In genomic region chr2:226888378-226888915, GRCh38 we compare ENCODE assay signal across 27 cellular contexts. TPM values are rescaled to one million over a fixed set of nuclear protein-coding genes. Genes with fewer than 3 reads are reported as not detected.
DNase-seq lines count a peak whose midpoint lies in the region; ATAC-seq and TF ChIP-seq lines count a peak whose summit lies in the region.
"Had no signal": no experiment of that assay in that cellular context is flagged by ENCODE, and none has a peak within 500 bp of the region (broad histone marks: within the 10 kb centered on the region; RNA-seq: fewer than 3 reads in every experiment).

No MANE protein-coding gene starts in this region.

- BruUV-seq in MCF 10A (replicated peaks; lab: Mats Ljungman, UMichigan) (no TSS peak), mammary epithelial cell (replicated peaks; lab: Mats Ljungman, UMichigan) (no TSS peak), Calu3 (replicated peaks; lab: Mats Ljungman, UMichigan) (no TSS peak)

- 93% methylated on average over 2 of the region's 2 CpGs for WGBS in mammary epithelial cell (ENCODE audit: low coverage, missing lambda C conversion rate)

- no peaks in the 10 kb centered on the region for H3K27me3 ChIP-seq in breast epithelium
- H3K27me3 ChIP-seq in mammary epithelial cell (ENCODE audit: insufficient read depth, low read length) = no peaks in the 10 kb centered on the region
- H3K27me3 ChIP-seq: colonic mucosa, testis had no signal

- in situ Hi-C loops in mammary epithelial cell (cut with MboI; ENCODE audit: low sequenced_read_pairs in 2 of 2) = no loop called here

- peak overlapping the region; percentile 4 for H3K4me2 ChIP-seq in mammary epithelial cell (ENCODE audit: insufficient read depth, low read depth, low read length)
- H3K4me2 ChIP-seq: PC-9 had no signal

- H3K27ac Mint-ChIP-seq in MCF 10A (ENCODE audit: low read depth, unreplicated experiment) = peak overlapping the region; percentile 84
- no peak overlapping the region for H3K27ac Mint-ChIP-seq in Calu3 (ENCODE audit: unreplicated experiment)
- H3K27ac Mint-ChIP-seq: activated CD8-positive, alpha-beta memory T cell treated with anti-CD3 and anti-CD28 coated beads, Interleukin-2, amount 10 ng/mL, durations not matched to agents 7 days and 5 days; activated T-cell treated with anti-CD3 and anti-CD28 coated beads, Interleukin-2, amount 50 U/mL, for 72 hours; CD4-positive, alpha-beta memory T cell; progenitor cell of endocrine pancreas had no signal

- no peak for TF ChIP-seq POLR2A in breast epithelium (IDR thresholded peaks at IDR 0.05)

- CTCF ChIA-PET in MCF 10A (lab: Yijun Ruan, JAX) (no interaction called here), mammary epithelial cell (lab: Charles Lee; ENCODE audit: low non-redundant PET) (no interaction called here), Calu3 (lab: Charles Lee) (no interaction called here)

- POLR2A ChIA-PET in MCF 10A (lab: Yijun Ruan, JAX) = interaction anchor here (0.8 to 4.9 kb wide), 9 partner anchors 26 to 1658 kb away, joined by 3 to 51 read pairs (median 4); partner anchors contain the start of gene RHBDD1

- no peaks in the 10 kb centered on the region for H3K79me2 ChIP-seq in mammary epithelial cell (ENCODE audit: insufficient read depth, low read length)

- H3K4me1 Mint-ChIP-seq in MCF 10A (ENCODE audit: insufficient read depth, unreplicated experiment) (peaks cover 41% of the 10 kb centered on the region), Calu3 (ENCODE audit: low read depth, unreplicated experiment) (no peaks in the 10 kb centered on the region)
- H3K4me1 Mint-ChIP-seq: activated CD8-positive, alpha-beta memory T cell treated with anti-CD3 and anti-CD28 coated beads, Interleukin-2, amount 10 ng/mL, durations not matched to agents 7 days and 5 days had no signal

- no peak for ATAC-seq in HG02642 (IDR thresholded peaks at IDR 0.05; ENCODE audit: poor library complexity, unreplicated experiment)
- ATAC-seq: activated CD8-positive, alpha-beta memory T cell treated with anti-CD3 and anti-CD28 coated beads, Interleukin-2, amount 10 ng/mL, durations not matched to agents 7 days and 5 days; activated T-cell treated with anti-CD3 and anti-CD28 coated beads, Interleukin-2, amount 50 U/mL, for 72 hours; esophagus mucosa; stimulated activated naive CD8-positive, alpha-beta T cell treated with anti-CD3 and anti-CD28 coated beads, Interleukin-15, Interleukin-2, amounts not matched to agents 100 U/mL and 50 U/mL, for 24 hours had no signal

- H3K27me3 Mint-ChIP-seq in MCF 10A (ENCODE audit: insufficient read depth, unreplicated experiment) (no peaks in the 10 kb centered on the region), Calu3 (ENCODE audit: unreplicated experiment) (no peaks in the 10 kb centered on the region)
- H3K27me3 Mint-ChIP-seq: activated CD8-positive, alpha-beta memory T cell treated with anti-CD3 and anti-CD28 coated beads, Interleukin-2, amount 10 ng/mL, durations not matched to agents 7 days and 5 days; CD4-positive, alpha-beta memory T cell; progenitor cell of endocrine pancreas had no signal

- H3K9me3 Mint-ChIP-seq in MCF 10A (ENCODE audit: unreplicated experiment) (no peaks in the 10 kb centered on the region), Calu3 (ENCODE audit: low read depth, unreplicated experiment) (no peaks in the 10 kb centered on the region)
- H3K9me3 Mint-ChIP-seq: activated T-cell treated with anti-CD3 and anti-CD28 coated beads, Interleukin-2, amount 50 U/mL, for 72 hours; CD4-positive, alpha-beta memory T cell had no signal

- no peaks in the 10 kb centered on the region for H3K36me3 ChIP-seq in breast epithelium
- H3K36me3 ChIP-seq in mammary epithelial cell (ENCODE audit: insufficient read depth, low read length) = no peaks in the 10 kb centered on the region
- H3K36me3 ChIP-seq: colonic mucosa had no signal

- no peaks in the 10 kb centered on the region for H3K9me3 ChIP-seq in breast epithelium
- H3K9me3 ChIP-seq in mammary epithelial cell (replicated peaks; ENCODE audit: insufficient read depth, low read length) = no peaks in the 10 kb centered on the region
- H3K9me3 ChIP-seq: colonic mucosa, testis had no signal

- H3K9ac ChIP-seq in mammary epithelial cell (ENCODE audit: insufficient read depth, low read length) = no peak overlapping the region

- intact Hi-C loops in MCF 10A (cut with micrococcal nuclease) (no loop called here), breast epithelium (cut with DNase I; ENCODE audit: low total_unique reads) (no loop called here), mammary epithelial cell (cut with micrococcal nuclease) (no loop called here), Calu3 (cut with micrococcal nuclease; ENCODE audit: unreplicated experiment) (no loop called here)

- H2AFZ ChIP-seq in mammary epithelial cell (ENCODE audit: low read depth, low read length) = no peak overlapping the region
- H2AFZ ChIP-seq: PC-9 had no signal

- H3K4me3 Mint-ChIP-seq in MCF 10A (ENCODE audit: unreplicated experiment) (no peak overlapping the region), Calu3 (ENCODE audit: low read depth, unreplicated experiment) (no peak overlapping the region)
- H3K4me3 Mint-ChIP-seq: activated CD8-positive, alpha-beta memory T cell treated with anti-CD3 and anti-CD28 coated beads, Interleukin-2, amount 10 ng/mL, durations not matched to agents 7 days and 5 days; activated T-cell treated with anti-CD3 and anti-CD28 coated beads, Interleukin-2, amount 50 U/mL, for 72 hours; CD4-positive, alpha-beta memory T cell had no signal

- H3K27ac ChIP-seq in breast epithelium = no peak overlapping the region
- H3K27ac ChIP-seq in mammary epithelial cell (ENCODE audit: insufficient read depth, low read depth, low read length) = no peak overlapping the region
- H3K27ac ChIP-seq: 22Rv1, colonic mucosa, PC-9, testis had no signal

- peak; percentile 42 for DNase-seq in MCF 10A (ENCODE audit: unreplicated experiment)
- no peak for DNase-seq in breast epithelium (ENCODE audit: low spot score in 2 of 2)
- DNase-seq in mammary epithelial cell = peak; percentile 18
- peak; percentile 35 for DNase-seq in iris pigment epithelial cell (ENCODE audit: low read depth)
- no peak for DNase-seq in DMS53 treated with DMSO at 0.1 percent for 48 hours (lab: John Stamatoyannopoulos, UW; ENCODE audit: unreplicated experiment)
- no peak for DNase-seq in Calu3
- DNase-seq in T-helper 1 cell = no peak
- DNase-seq: activated CD4-positive, CD25-positive, alpha-beta regulatory T cell; activated CD8-positive, alpha-beta memory T cell treated with anti-CD3 and anti-CD28 coated beads, Interleukin-2, amount 10 ng/mL, durations not matched to agents 7 days and 5 days; activated naive CD4-positive, alpha-beta T cell; activated T-cell treated with anti-CD3 and anti-CD28 coated beads, Interleukin-2, amount 50 U/mL, for 72 hours; CD4-positive, alpha-beta memory T cell; colonic mucosa; effector memory CD4-positive, alpha-beta T cell; hippocampal formation; Karpas-422; NCI-H2171 treated with DMSO at 0.1 percent for 48 hours; NCI-H526 treated with DMSO at 0.1 percent for 48 hours; PC-9; SHP77 treated with DMSO at 0.1 percent for 48 hours; stimulated activated naive CD8-positive, alpha-beta T cell treated with anti-CD3 and anti-CD28 coated beads, Interleukin-15, Interleukin-2, amounts not matched to agents 100 U/mL and 50 U/mL, for 24 hours; SW 1271; testis had no signal

- TF ChIP-seq CTCF in MCF 10A (IDR thresholded peaks at IDR 0.05; ENCODE audit: unreplicated experiment) = no peak
- no peak for TF ChIP-seq CTCF in breast epithelium (IDR thresholded peaks at IDR 0.05)
- TF ChIP-seq CTCF in mammary epithelial cell (conservative IDR thresholded peaks at IDR 0.05 in 1 of 2, IDR thresholded peaks at IDR 0.05 in 1 of 2; ENCODE audit: extremely low read depth in 1 of 2, insufficient read depth in 1 of 2, low read depth in 1 of 2, low read length in 2 of 2) = no peak
- no peak for TF ChIP-seq CTCF in Calu3 (IDR thresholded peaks at IDR 0.05; ENCODE audit: unreplicated experiment)

- H3K4me3 ChIP-seq in breast epithelium (no peak overlapping the region), mammary epithelial cell (replicated peaks in 1 of 3; ENCODE audit: insufficient read depth in 1 of 3, low read depth in 2 of 3, low read length in 3 of 3) (no peak overlapping the region)
- H3K4me3 ChIP-seq: colonic mucosa, PC-9, testis had no signal

- H4K20me1 ChIP-seq in mammary epithelial cell (ENCODE audit: insufficient read depth, low read length) = no peaks in the 10 kb centered on the region

- no peaks in the 10 kb centered on the region for H3K36me3 Mint-ChIP-seq in MCF 10A (ENCODE audit: insufficient read depth, unreplicated experiment)
- H3K36me3 Mint-ChIP-seq in Calu3 (ENCODE audit: insufficient read depth, unreplicated experiment) = no peaks in the 10 kb centered on the region

- H3K4me1 ChIP-seq in breast epithelium = no peaks in the 10 kb centered on the region
- peaks cover 13% of the 10 kb centered on the region for H3K4me1 ChIP-seq in mammary epithelial cell (ENCODE audit: insufficient read depth, low read length)
- H3K4me1 ChIP-seq: colonic mucosa, testis had no signal

- dilution Hi-C loops in mammary epithelial cell (cut with HindIII; ENCODE audit: low sequenced_read_pairs) = no loop called here

RNA-seq across cellular contexts. Expression of gene RHBDD1, which starts 52.6 kb away (rescaled TPM):
- 75.2 and 76.0 TPM in 2 replicates for total RNA-seq in MCF 10A (2022)
- 10 to 100 TPM; 17.9 to 46.2 (median 20.0) TPM for total RNA-seq in breast epithelium
- total RNA-seq in mammary epithelial cell = 10 to 100 TPM; 43.3 to 52.1 TPM
- polyA plus RNA-seq in mammary epithelial cell = 12.1 TPM
- polyA minus RNA-seq in mammary epithelial cell = 63.2 TPM
- 28.7 and 32.8 TPM in 2 replicates for total RNA-seq in Calu3 (2022)

Comparison
In these comparisons a context has a peak if more than half of its experiments do, and no peak if none do; other contexts are left out.
1. DNase-seq: peak in MCF 10A (single experiment), mammary epithelial cell (single experiment) and iris pigment epithelial cell (single experiment); none in breast epithelium (0 of 2), DMS53 treated with DMSO at 0.1 percent for 48 hours (single experiment), Calu3 (single experiment) and T-helper 1 cell (0 of 5).